In genomic region chr10:68957284-68957615, GRCh38 we compare ENCODE assay signal across 1 cellular context.
TF ChIP-seq lines count a peak whose summit lies in the region.

No MANE protein-coding gene starts in this region.

TF ChIP-seq in HepG2, 621 proteins besides CTCF, POLR2A, EP300 and RAD21 (continues in another document):
- TF ChIP-seq ZSCAN9 (CRISPR knock-in tag; IDR thresholded peaks at IDR 0.05; ENCODE audit: borderline replicate concordance), result no peak
- no peak for TF ChIP-seq GATA4 (IDR thresholded peaks at IDR 0.05; ENCODE audit: borderline replicate concordance, low read depth)
- TF ChIP-seq PHF8 (CRISPR knock-in tag; IDR thresholded peaks at IDR 0.05), result no peak
- no peak for TF ChIP-seq SNAPC5 (CRISPR knock-in tag; IDR thresholded peaks at IDR 0.05; ENCODE audit: borderline replicate concordance)
- 0 out of 4 replicates have a peak, but pooled peaks of 1 of the 2 experiments have one; percentile 20 for TF ChIP-seq ATF4 (CRISPR knock-in tag; IDR thresholded peaks at IDR 0.05)
- no peak for TF ChIP-seq ZBTB44 (CRISPR knock-in tag; IDR thresholded peaks at IDR 0.05)
- TF ChIP-seq CEBPG (CRISPR knock-in tag; IDR thresholded peaks at IDR 0.05), result peak; percentile 30; the same call in 1 of the 2 replicates
- TF ChIP-seq ZNF639 (CRISPR knock-in tag; conservative IDR thresholded peaks at IDR 0.05), result no peak
- TF ChIP-seq NFYB (CRISPR knock-in tag; IDR thresholded peaks at IDR 0.05), result no peak
- TF ChIP-seq CBX1 (IDR thresholded peaks at IDR 0.05; ENCODE audit: low read depth), result no peak
- TF ChIP-seq MLXIP (CRISPR knock-in tag; IDR thresholded peaks at IDR 0.05; ENCODE audit: borderline replicate concordance), result no peak
- TF ChIP-seq ZNF530 (CRISPR knock-in tag; IDR thresholded peaks at IDR 0.05; ENCODE audit: low read depth), result no peak
- no peak for TF ChIP-seq PAWR (CRISPR knock-in tag; IDR thresholded peaks at IDR 0.05; ENCODE audit: borderline replicate concordance)
- TF ChIP-seq ZNF816 (CRISPR knock-in tag; IDR thresholded peaks at IDR 0.05; ENCODE audit: borderline replicate concordance), result 0 out of 2 replicates have a peak, but pooled peaks have one; percentile 23
- TF ChIP-seq JARID2 (CRISPR knock-in tag; IDR thresholded peaks at IDR 0.05; ENCODE audit: insufficient replicate concordance), result no peak
- TF ChIP-seq ATF1 (CRISPR knock-in tag; IDR thresholded peaks at IDR 0.05), result no peak
- no peak for TF ChIP-seq CBX5 (CRISPR knock-in tag; IDR thresholded peaks at IDR 0.05; ENCODE audit: borderline replicate concordance)
- no peak for TF ChIP-seq ZNF431 (CRISPR knock-in tag; IDR thresholded peaks at IDR 0.05; ENCODE audit: borderline replicate concordance, low read depth)
- TF ChIP-seq ZNF800 (CRISPR knock-in tag; IDR thresholded peaks at IDR 0.05), result peak; percentile 17; the same call in 1 of the 2 replicates
- TF ChIP-seq PAXIP1 (CRISPR knock-in tag; conservative IDR thresholded peaks at IDR 0.05), result no peak
- no peak for TF ChIP-seq ZNF264 (CRISPR knock-in tag; IDR thresholded peaks at IDR 0.05)
- no peak for TF ChIP-seq SAFB2 (CRISPR knock-in tag; IDR thresholded peaks at IDR 0.05; ENCODE audit: borderline replicate concordance, low read depth)
- no peak for TF ChIP-seq IKZF1 (IDR thresholded peaks at IDR 0.05)
- no peak for TF ChIP-seq ZNF136 (CRISPR knock-in tag; IDR thresholded peaks at IDR 0.05; ENCODE audit: low read depth)
- no peak for TF ChIP-seq ZNF709 (CRISPR knock-in tag; IDR thresholded peaks at IDR 0.05)
- peak; percentile 20 for TF ChIP-seq ZNF781 (CRISPR knock-in tag; IDR thresholded peaks at IDR 0.05; ENCODE audit: borderline replicate concordance, not compliant biosample characterization)
- TF ChIP-seq ZC3H13 (CRISPR knock-in tag; IDR thresholded peaks at IDR 0.05), result no peak
- no peak for TF ChIP-seq KLF12 (CRISPR knock-in tag; IDR thresholded peaks at IDR 0.05; ENCODE audit: borderline replicate concordance)
- TF ChIP-seq ISL2 (CRISPR knock-in tag; IDR thresholded peaks at IDR 0.05), result 0 out of 2 replicates have a peak, but pooled peaks have one; percentile 9
- no peak for TF ChIP-seq FOXP4 (CRISPR knock-in tag; IDR thresholded peaks at IDR 0.05)
- TF ChIP-seq RBM22 (optimal IDR thresholded peaks at IDR 0.05; ENCODE audit: low read length), result peak; percentile 71
- TF ChIP-seq SIX4 (CRISPR knock-in tag; IDR thresholded peaks at IDR 0.05), result no peak
- TF ChIP-seq ASH2L (IDR thresholded peaks at IDR 0.05; ENCODE audit: insufficient read length, low read depth, low read length), result no peak
- TF ChIP-seq HOXA5 (CRISPR knock-in tag; IDR thresholded peaks at IDR 0.05), result 0 out of 2 replicates have a peak, but pooled peaks have one; percentile 17
- no peak for TF ChIP-seq ZNF446 (CRISPR knock-in tag; IDR thresholded peaks at IDR 0.05)
- no peak for TF ChIP-seq ZNF44 (CRISPR knock-in tag; IDR thresholded peaks at IDR 0.05)
- TF ChIP-seq ZBTB10 (CRISPR knock-in tag; IDR thresholded peaks at IDR 0.05; ENCODE audit: borderline replicate concordance), result no peak
- no peak for TF ChIP-seq EEA1 (CRISPR knock-in tag; IDR thresholded peaks at IDR 0.05; ENCODE audit: borderline replicate concordance)
- TF ChIP-seq NFYC (CRISPR knock-in tag; IDR thresholded peaks at IDR 0.05), result no peak
- TF ChIP-seq SRSF4 (IDR thresholded peaks at IDR 0.05; ENCODE audit: low read depth, low read length, poor library complexity, severe bottlenecking), result no peak
- TF ChIP-seq HNRNPK (IDR thresholded peaks at IDR 0.05; ENCODE audit: low read depth, low read length, poor library complexity, severe bottlenecking), result no peak
- no peak for TF ChIP-seq ZFP82 (CRISPR knock-in tag; IDR thresholded peaks at IDR 0.05; ENCODE audit: borderline replicate concordance)
- no peak for TF ChIP-seq MEF2D (CRISPR knock-in tag; IDR thresholded peaks at IDR 0.05)
- TF ChIP-seq PHB2 (IDR thresholded peaks at IDR 0.05; ENCODE audit: partially characterized antibody), result no peak
- no peak for TF ChIP-seq SOX13 (IDR thresholded peaks at IDR 0.05)
- no peak for TF ChIP-seq SOX13 (CRISPR knock-in tag; conservative IDR thresholded peaks at IDR 0.05 in 1 of 2, IDR thresholded peaks at IDR 0.05 in 1 of 2)
- TF ChIP-seq ARID3A (IDR thresholded peaks at IDR 0.05; ENCODE audit: low read depth, low read length), result no peak
